In the genomic region with DNA sequence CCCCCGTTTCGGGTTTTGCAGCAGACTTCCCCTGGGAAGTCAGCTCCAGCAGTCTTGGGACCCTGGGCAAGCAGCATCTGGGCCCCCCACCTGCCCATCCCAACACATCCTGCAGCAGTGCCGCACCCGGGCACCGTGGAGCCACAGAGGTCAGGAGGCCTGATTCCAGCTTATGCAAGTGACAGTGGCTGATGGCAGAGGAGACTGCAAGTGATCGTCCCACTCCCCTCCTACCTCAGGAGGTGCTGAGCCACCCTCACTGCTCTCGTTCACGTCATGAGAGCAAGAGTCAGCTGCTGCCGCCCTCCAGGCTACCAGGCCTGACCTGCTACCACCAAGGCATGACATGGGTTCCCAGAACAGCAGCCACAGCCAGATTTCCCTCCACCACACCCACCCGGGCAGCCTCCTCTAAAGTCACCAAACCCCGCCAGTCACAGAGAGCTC, we compare ENCODE assay signal across 11 cellular contexts. TPM values are rescaled to one million over a fixed set of nuclear protein-coding genes. Genes with fewer than 3 reads are reported as not detected.
DNase-seq lines count a peak whose midpoint lies in the region; ATAC-seq, FAIRE-seq and TF ChIP-seq lines count a peak whose summit lies in the region.
"Had no signal": no experiment of that assay in that cellular context is flagged by ENCODE, and none has a peak within 500 bp of the region (broad histone marks: within the 10 kb centered on the region; RNA-seq: fewer than 3 reads in every experiment).

No MANE protein-coding gene starts in this region.

- H3K4me3 Mint-ChIP-seq in astrocyte (ENCODE audit: unreplicated experiment) = peak overlapping the region; percentile 68
- H3K4me3 Mint-ChIP-seq in naive thymus-derived CD8-positive, alpha-beta T cell = peak overlapping the region in 2 of 10 donors; percentile 20 to 42
- H3K4me3 Mint-ChIP-seq: activated naive CD8-positive, alpha-beta T cell treated with anti-CD3 and anti-CD28 coated beads, Interleukin-2, amount 10 ng/mL, durations not matched to agents 7 days and 5 days had no signal

- peaks cover 34% of the 10 kb centered on the region for H4K20me1 ChIP-seq in astrocyte (ENCODE audit: insufficient read depth, low read length)

- POLR2A ChIA-PET in naive thymus-derived CD8-positive, alpha-beta T cell (lab: Charles Lee) = interaction anchor here (1.2 to 1.4 kb wide), 2 partner anchors 18 to 57 kb away, joined by 4 read pairs; partner anchors contain the start of gene COX7A2L

- H3K79me2 ChIP-seq in astrocyte (ENCODE audit: insufficient read depth, low read length) = peaks cover 78% of the 10 kb centered on the region

- H3K27ac ChIP-seq in heart left ventricle (peak overlapping the region in 7 of 12 donors; percentile 8 to 59 (median 25)), right atrium auricular region (peak overlapping the region in 1 of 2 donors; percentile 46), astrocyte (ENCODE audit: low read depth, low read length) (peak overlapping the region; percentile 65), upper lobe of right lung (no peak overlapping the region)

- H3K4me3 ChIP-seq in heart left ventricle = no peak overlapping the region
- H3K4me3 ChIP-seq in right atrium auricular region = no peak overlapping the region
- no peak overlapping the region for H3K4me3 ChIP-seq in astrocyte (ENCODE audit: insufficient read depth, low read depth, low read length)
- H3K4me3 ChIP-seq in upper lobe of right lung = no peak overlapping the region

- H2AFZ ChIP-seq in astrocyte (ENCODE audit: low read depth, low read length) = no peak overlapping the region

- no peaks in the 10 kb centered on the region for H3K27me3 ChIP-seq in heart left ventricle
- H3K27me3 ChIP-seq in right atrium auricular region = no peaks in the 10 kb centered on the region
- no peaks in the 10 kb centered on the region for H3K27me3 ChIP-seq in astrocyte (ENCODE audit: insufficient read depth, low read length)
- H3K27me3 ChIP-seq in upper lobe of right lung = no peaks in the 10 kb centered on the region

- peaks cover 32% of the 10 kb centered on the region for H3K4me1 Mint-ChIP-seq in astrocyte (ENCODE audit: low read depth, unreplicated experiment)
- peaks cover 24 to 43% (median 36%) of the 10 kb centered on the region in 4 donors for H3K4me1 Mint-ChIP-seq in naive thymus-derived CD8-positive, alpha-beta T cell

- DNase-seq in heart left ventricle = no peak
- no peak for DNase-seq in right atrium auricular region (ENCODE audit: low spot score)
- DNase-seq in astrocyte (ENCODE audit: low read depth) = no peak
- DNase-seq in naive thymus-derived CD8-positive, alpha-beta T cell = no peak
- no peak for DNase-seq in upper lobe of right lung
- no peak for DNase-seq in stimulated activated naive CD4-positive, alpha-beta T cell treated with Interleukin-2 at 50 U/mL for 16 hours (lab: John Stamatoyannopoulos, UW)
- no peak for DNase-seq in amniotic stem cell (lab: John Stamatoyannopoulos, UW)
- no peak for DNase-seq in NCI-H526 (lab: John Stamatoyannopoulos, UW)
- DNase-seq: activated naive CD8-positive, alpha-beta T cell treated with anti-CD3 and anti-CD28 coated beads, Interleukin-2, amount 10 ng/mL, durations not matched to agents 7 days and 5 days; NCI-H82; retina had no signal

- H3K36me3 ChIP-seq in heart left ventricle (peaks cover 0 to 48% (median 25%) of the 10 kb centered on the region in 9 donors), right atrium auricular region (peaks cover 13% of the 10 kb centered on the region), astrocyte (ENCODE audit: insufficient read depth, low read length) (no peaks in the 10 kb centered on the region), upper lobe of right lung (peaks cover 31% of the 10 kb centered on the region)

- peak overlapping the region; percentile 54 for H3K9ac ChIP-seq in astrocyte (ENCODE audit: low read length)

- H3K27ac Mint-ChIP-seq in astrocyte (ENCODE audit: unreplicated experiment) = peak overlapping the region; percentile 94
- peak overlapping the region in 7 of 10 donors; percentile 56 to 87 (median 75) for H3K27ac Mint-ChIP-seq in naive thymus-derived CD8-positive, alpha-beta T cell

- 66 to 74% (median 69%) methylated on average over 11 of the region's 11 CpGs for WGBS in heart left ventricle, 4 donors

- H3K27me3 Mint-ChIP-seq in astrocyte (ENCODE audit: low read depth, unreplicated experiment) = no peaks in the 10 kb centered on the region
- H3K27me3 Mint-ChIP-seq in naive thymus-derived CD8-positive, alpha-beta T cell = no peaks in the 10 kb centered on the region
- H3K27me3 Mint-ChIP-seq: activated naive CD8-positive, alpha-beta T cell treated with anti-CD3 and anti-CD28 coated beads, Interleukin-2, amount 10 ng/mL, durations not matched to agents 7 days and 5 days had no signal

- intact Hi-C loops in heart left ventricle (cut with DNase I) = no loop called here
- intact Hi-C loops in upper lobe of right lung (cut with DNase I) = no loop called here

- ATAC-seq in heart left ventricle = peak in 3 of 4 donors; percentile 14 to 22 (median 21)
- ATAC-seq in naive thymus-derived CD8-positive, alpha-beta T cell = no peak
- peak; percentile 3 for ATAC-seq in upper lobe of right lung

- H3K36me3 Mint-ChIP-seq in astrocyte (ENCODE audit: low read depth, unreplicated experiment) = peaks cover 43% of the 10 kb centered on the region
- H3K36me3 Mint-ChIP-seq in naive thymus-derived CD8-positive, alpha-beta T cell = peaks cover 18 to 63% (median 30%) of the 10 kb centered on the region in 3 donors

- H3K4me1 ChIP-seq in heart left ventricle (peaks cover 0 to 36% (median 20%) of the 10 kb centered on the region in 12 donors), right atrium auricular region (peaks cover 0 to 26% of the 10 kb centered on the region in 2 donors), astrocyte (ENCODE audit: insufficient read depth, low read length) (peaks cover 22% of the 10 kb centered on the region), upper lobe of right lung (peaks cover 17% of the 10 kb centered on the region)

- FAIRE-seq in astrocyte (lab: Jason Lieb, UNC) = no peak

- H3K9me3 ChIP-seq in heart left ventricle (no peaks in the 10 kb centered on the region), right atrium auricular region (no peaks in the 10 kb centered on the region), astrocyte (ENCODE audit: insufficient read depth, low read depth, low read length) (no peaks in the 10 kb centered on the region), upper lobe of right lung (no peaks in the 10 kb centered on the region)

- TF ChIP-seq CTCF in heart left ventricle (IDR thresholded peaks at IDR 0.05) (no peak), right atrium auricular region (IDR thresholded peaks at IDR 0.05) (no peak), astrocyte (IDR thresholded peaks at IDR 0.05; ENCODE audit: insufficient read depth, low read depth, low read length) (no peak), upper lobe of right lung (IDR thresholded peaks at IDR 0.05) (no peak)

- peak overlapping the region; percentile 62 for H3K4me2 ChIP-seq in astrocyte (ENCODE audit: low read length)

- H3K9me3 Mint-ChIP-seq in astrocyte (ENCODE audit: unreplicated experiment) = no peaks in the 10 kb centered on the region
- peaks cover 0 to 8% (median 0%) of the 10 kb centered on the region in 9 donors for H3K9me3 Mint-ChIP-seq in naive thymus-derived CD8-positive, alpha-beta T cell
- H3K9me3 Mint-ChIP-seq: activated naive CD8-positive, alpha-beta T cell treated with anti-CD3 and anti-CD28 coated beads, Interleukin-2, amount 10 ng/mL, durations not matched to agents 7 days and 5 days had no signal

- TF ChIP-seq POLR2A in heart left ventricle (IDR thresholded peaks at IDR 0.05) = no peak

RNA-seq across cellular contexts. Expression of gene COX7A2L, which starts 18.2 kb away (rescaled TPM):
- total RNA-seq in heart left ventricle (100 to 1,000 TPM in 5 of 9 donors, 10 to 100 TPM in 4; 87.0 to 138 (median 105) TPM), right atrium auricular region (100 to 1,000 TPM in 1 of 2 donors, 10 to 100 TPM in 1; 96.0 to 132 TPM), astrocyte (125 and 126 TPM in 2 replicates), upper lobe of right lung (80.7 TPM)
- 100 to 1,000 TPM in 1 of 2 donors, 10 to 100 TPM in 1; 57.2 to 122 TPM for polyA plus RNA-seq in heart left ventricle
- 10 to 100 TPM; 73.1 to 76.7 TPM for total RNA-seq in naive thymus-derived CD8-positive, alpha-beta T cell
- polyA plus RNA-seq in naive thymus-derived CD8-positive, alpha-beta T cell = 100 to 1,000 TPM; 174 to 222 (median 194) TPM

Comparison
In these comparisons a context has a peak if more than half of its experiments do, and no peak if none do; other contexts are left out.
1. ATAC-seq: peak in heart left ventricle (3 of 4) and upper lobe of right lung (single experiment); none in naive thymus-derived CD8-positive, alpha-beta T cell (0 of 2).